1 cellular context compared by ENCODE assay signal in genomic region chr11:130124096-130124495, GRCh38.
TF ChIP-seq lines count a peak whose summit lies in the region.

No MANE protein-coding gene starts in this region.

TF ChIP-seq in HepG2, 621 proteins besides CTCF, POLR2A, EP300 and RAD21 (continued from another document and continues in another):
- peak; percentile 55; the same call in 1 of the 2 replicates for TF ChIP-seq ZNF878 (CRISPR knock-in tag; IDR thresholded peaks at IDR 0.05)
- no peak for TF ChIP-seq PHF8 (CRISPR knock-in tag; IDR thresholded peaks at IDR 0.05)
- no peak for TF ChIP-seq HNRNPH1 (optimal IDR thresholded peaks at IDR 0.05; ENCODE audit: low read depth, low read length)
- no peak for TF ChIP-seq PAX8 (CRISPR knock-in tag; IDR thresholded peaks at IDR 0.05; ENCODE audit: borderline replicate concordance)
- TF ChIP-seq ZNF468 (CRISPR knock-in tag; IDR thresholded peaks at IDR 0.05) = no peak
- TF ChIP-seq ZBTB44 (CRISPR knock-in tag; IDR thresholded peaks at IDR 0.05) = no peak
- TF ChIP-seq ZNF205 (CRISPR knock-in tag; IDR thresholded peaks at IDR 0.05) = peak; percentile 91
- no peak for TF ChIP-seq HNRNPK (IDR thresholded peaks at IDR 0.05; ENCODE audit: low read depth, low read length, poor library complexity, severe bottlenecking)
- TF ChIP-seq PRMT3 (CRISPR knock-in tag; IDR thresholded peaks at IDR 0.05; ENCODE audit: borderline replicate concordance, low read depth) = no peak
- peak; percentile 100 for TF ChIP-seq ZBTB26 (CRISPR knock-in tag; IDR thresholded peaks at IDR 0.05; ENCODE audit: borderline replicate concordance)
- peak; percentile 79; the same call in 1 of the 3 replicates for TF ChIP-seq MXI1 (IDR thresholded peaks at IDR 0.05; ENCODE audit: borderline replicate concordance, low read depth, low read length)
- no peak for TF ChIP-seq ARNT2 (CRISPR knock-in tag; IDR thresholded peaks at IDR 0.05; ENCODE audit: low read depth)
- TF ChIP-seq SMARCC2 (IDR thresholded peaks at IDR 0.05) = no peak
- TF ChIP-seq PCBP1 (IDR thresholded peaks at IDR 0.05; ENCODE audit: borderline replicate concordance, low read depth, low read length) = no peak
- TF ChIP-seq BRCA1 (CRISPR knock-in tag; IDR thresholded peaks at IDR 0.05) = peak; percentile 57; the same call in 1 of the 2 replicates
- no peak for TF ChIP-seq ZNF776 (CRISPR knock-in tag; IDR thresholded peaks at IDR 0.05)
- TF ChIP-seq MBD4 (IDR thresholded peaks at IDR 0.05; ENCODE audit: borderline replicate concordance, low read length) = no peak
- TF ChIP-seq KLF15 (CRISPR knock-in tag; IDR thresholded peaks at IDR 0.05; ENCODE audit: borderline replicate concordance) = no peak
- TF ChIP-seq CAMTA2 (CRISPR knock-in tag; IDR thresholded peaks at IDR 0.05; ENCODE audit: borderline replicate concordance) = no peak
- no peak for TF ChIP-seq ZC3H4 (CRISPR knock-in tag; IDR thresholded peaks at IDR 0.05; ENCODE audit: borderline replicate concordance)
- TF ChIP-seq KDM6A (CRISPR knock-in tag; IDR thresholded peaks at IDR 0.05; ENCODE audit: low read depth) = peak; percentile 43; the same call in 1 of the 2 replicates
- peak; percentile 59; the same call in 1 of the 2 replicates for TF ChIP-seq FOXJ3 (CRISPR knock-in tag; IDR thresholded peaks at IDR 0.05; ENCODE audit: borderline replicate concordance)
- TF ChIP-seq GMEB2 (CRISPR knock-in tag; IDR thresholded peaks at IDR 0.05; ENCODE audit: low read depth) = no peak
- TF ChIP-seq CREB3 (CRISPR knock-in tag; IDR thresholded peaks at IDR 0.05) = no peak
- TF ChIP-seq SALL1 (CRISPR knock-in tag; IDR thresholded peaks at IDR 0.05) = peak; percentile 84
- no peak for TF ChIP-seq ZNF441 (CRISPR knock-in tag; IDR thresholded peaks at IDR 0.05; ENCODE audit: borderline replicate concordance)
- TF ChIP-seq ZNF496 (CRISPR knock-in tag; IDR thresholded peaks at IDR 0.05; ENCODE audit: insufficient replicate concordance) = no peak
- no peak for TF ChIP-seq DMTF1 (CRISPR knock-in tag; IDR thresholded peaks at IDR 0.05)
- TF ChIP-seq MLX (CRISPR knock-in tag; IDR thresholded peaks at IDR 0.05) = peak; percentile 41
- peak; percentile 84 for TF ChIP-seq ASH2L (IDR thresholded peaks at IDR 0.05; ENCODE audit: insufficient read length, low read depth, low read length)
- no peak for TF ChIP-seq NAIF1 (CRISPR knock-in tag; IDR thresholded peaks at IDR 0.05; ENCODE audit: borderline replicate concordance)
- no peak for TF ChIP-seq ZNF501 (CRISPR knock-in tag; IDR thresholded peaks at IDR 0.05)
- peak in 1 of 2 experiments; percentile 56; a peak in 1 of 4 replicates for TF ChIP-seq REST (IDR thresholded peaks at IDR 0.05; ENCODE audit: borderline replicate concordance in 1 of 2, low read depth in 1 of 2, low read length in 2 of 2)
- TF ChIP-seq ZSCAN12 (CRISPR knock-in tag; IDR thresholded peaks at IDR 0.05) = no peak
- TF ChIP-seq NR0B2 (CRISPR knock-in tag; IDR thresholded peaks at IDR 0.05) = no peak
- TF ChIP-seq ZNF724P (CRISPR knock-in tag; IDR thresholded peaks at IDR 0.05; ENCODE audit: borderline replicate concordance) = no peak
- peak; percentile 13 for TF ChIP-seq HNRNPLL (IDR thresholded peaks at IDR 0.05; ENCODE audit: low read depth, low read length, poor library complexity, severe bottlenecking)
- no peak for TF ChIP-seq U2AF1 (optimal IDR thresholded peaks at IDR 0.05; ENCODE audit: low read depth, low read length)
- TF ChIP-seq MAF1 (CRISPR knock-in tag; IDR thresholded peaks at IDR 0.05; ENCODE audit: borderline replicate concordance) = no peak
- TF ChIP-seq ZBTB4 (CRISPR knock-in tag; IDR thresholded peaks at IDR 0.05; ENCODE audit: borderline replicate concordance) = no peak
- no peak for TF ChIP-seq ATF1 (CRISPR knock-in tag; IDR thresholded peaks at IDR 0.05)
- peak; percentile 85 for TF ChIP-seq ZNF614 (CRISPR knock-in tag; IDR thresholded peaks at IDR 0.05; ENCODE audit: borderline replicate concordance)
- no peak for TF ChIP-seq HHEX (CRISPR knock-in tag; IDR thresholded peaks at IDR 0.05)
- no peak for TF ChIP-seq HNRNPL (IDR thresholded peaks at IDR 0.05; ENCODE audit: low read depth, low read length)
- TF ChIP-seq HOXA9 (CRISPR knock-in tag; IDR thresholded peaks at IDR 0.05; ENCODE audit: borderline replicate concordance) = no peak
- TF ChIP-seq JARID2 (CRISPR knock-in tag; IDR thresholded peaks at IDR 0.05; ENCODE audit: insufficient replicate concordance) = no peak
- no peak for TF ChIP-seq NKX3-1 (CRISPR knock-in tag; IDR thresholded peaks at IDR 0.05)
- no peak for TF ChIP-seq USF2 (IDR thresholded peaks at IDR 0.05; ENCODE audit: low read depth, low read length)
- TF ChIP-seq USF2 (CRISPR knock-in tag; IDR thresholded peaks at IDR 0.05; ENCODE audit: borderline replicate concordance) = no peak
